Comparison of ENCODE assay signal across 21 cellular contexts in genomic region chr10:31619410-31620095, GRCh38.
A peak's percentile ranks its signal among the peaks of the same experiment; 100 is the strongest.
DNase-seq lines count a peak whose midpoint lies in the region; ATAC-seq and TF ChIP-seq lines count a peak whose summit lies in the region.
"Had no signal": no experiment of that assay in that cellular context is flagged by ENCODE, and none has a peak within 500 bp of the region (broad histone marks: within the 10 kb centered on the region; RNA-seq: fewer than 3 reads in every experiment).

No MANE protein-coding gene starts in this region.

- no peaks in the 10 kb centered on the region for H3K36me3 ChIP-seq in heart right ventricle
- H3K36me3 ChIP-seq: cardiac muscle cell, ovary had no signal

- H3K4me1 ChIP-seq in heart right ventricle: peaks cover 8 to 61% (median 37%) of the 10 kb centered on the region in 9 donors

- no peak for TF ChIP-seq CTCF in heart right ventricle (IDR thresholded peaks at IDR 0.05)
- no peak for TF ChIP-seq CTCF in progenitor cell of endocrine pancreas (IDR thresholded peaks at IDR 0.05; ENCODE audit: unreplicated experiment)

- no peaks in the 10 kb centered on the region for H3K36me3 Mint-ChIP-seq in progenitor cell of endocrine pancreas (ENCODE audit: insufficient read depth)
- H3K36me3 Mint-ChIP-seq: activated naive CD8-positive, alpha-beta T cell treated with anti-CD3 and anti-CD28 coated beads, Interleukin-2, amount 10 ng/mL, durations not matched to agents 7 days and 5 days; CD4-positive, CD25-positive, alpha-beta regulatory T cell had no signal

- H3K9me3 Mint-ChIP-seq in progenitor cell of endocrine pancreas (ENCODE audit: low read depth): peaks cover 13% of the 10 kb centered on the region

- DNase-seq in A172 (ENCODE audit: low spot score) (peak; percentile 62), NCI-H524 treated with DMSO at 0.1 percent for 48 hours (lab: John Stamatoyannopoulos, UW) (peak; percentile 8), heart right ventricle (peak; percentile 26 to 41), progenitor cell of endocrine pancreas (ENCODE audit: low spot score, unreplicated experiment) (no peak), COR-L47 (lab: John Stamatoyannopoulos, UW) (no peak), NCI-H1417 treated with DMSO at 0.1 percent for 48 hours (lab: John Stamatoyannopoulos, UW) (no peak)
- DNase-seq: activated CD4-positive, alpha-beta memory T cell treated with anti-CD3 and anti-CD28 coated beads, Interleukin-2, amount 10 ng/mL, durations not matched to agents 7 days and 5 days; activated naive CD8-positive, alpha-beta T cell treated with anti-CD3 and anti-CD28 coated beads, Interleukin-2, amount 10 ng/mL, durations not matched to agents 7 days and 5 days; activated T-cell treated with anti-CD3 and anti-CD28 coated beads, Interleukin-2, amount 50 U/mL, for 4 hours; CD4-positive, CD25-positive, alpha-beta regulatory T cell; DMS79; effector memory CD4-positive, alpha-beta T cell; kidney glomerular epithelial cell; NCI-H1436; RPMI8226; stimulated activated naive CD4-positive, alpha-beta T cell had no signal

- H3K27ac Mint-ChIP-seq in progenitor cell of endocrine pancreas: peak overlapping the region; percentile 37
- H3K27ac Mint-ChIP-seq: activated CD4-positive, alpha-beta memory T cell treated with anti-CD3 and anti-CD28 coated beads, Interleukin-2, amount 10 ng/mL, durations not matched to agents 7 days and 5 days; activated naive CD8-positive, alpha-beta T cell treated with anti-CD3 and anti-CD28 coated beads, Interleukin-2, amount 10 ng/mL, durations not matched to agents 7 days and 5 days; CD4-positive, CD25-positive, alpha-beta regulatory T cell had no signal

- no peak overlapping the region for H3K4me3 ChIP-seq in heart right ventricle
- H3K4me3 ChIP-seq: cardiac muscle cell, ovary had no signal

- no peak overlapping the region for H3K4me3 Mint-ChIP-seq in progenitor cell of endocrine pancreas (ENCODE audit: low read depth)
- H3K4me3 Mint-ChIP-seq: activated CD4-positive, alpha-beta memory T cell treated with anti-CD3 and anti-CD28 coated beads, Interleukin-2, amount 10 ng/mL, durations not matched to agents 7 days and 5 days; activated naive CD8-positive, alpha-beta T cell treated with anti-CD3 and anti-CD28 coated beads, Interleukin-2, amount 10 ng/mL, durations not matched to agents 7 days and 5 days; activated T-cell treated with anti-CD3 and anti-CD28 coated beads, Interleukin-2, amount 50 U/mL, for 4 hours; CD4-positive, CD25-positive, alpha-beta regulatory T cell had no signal

- peaks cover 6% of the 10 kb centered on the region for H3K27me3 Mint-ChIP-seq in progenitor cell of endocrine pancreas

- intact Hi-C loops in heart right ventricle (cut with DNase I): loop anchor here in 5 of 10 donors (10.0 kb wide), 4 partner anchors 75 to 295 kb away; no protein-coding TSS in a partner anchor

- peaks cover 0 to 19% (median 0%) of the 10 kb centered on the region in 11 donors for H3K9me3 ChIP-seq in heart right ventricle
- H3K9me3 ChIP-seq: ovary had no signal

- H3K27me3 ChIP-seq in heart right ventricle: no peaks in the 10 kb centered on the region
- H3K27me3 ChIP-seq: cardiac muscle cell, ovary had no signal

- 59 to 74% methylated on average over 11 of the region's 11 CpGs for WGBS in heart right ventricle, 2 donors

- peak; percentile 21 to 73 (median 56) for ATAC-seq in heart right ventricle
- ATAC-seq in HG02763 (IDR thresholded peaks at IDR 0.05; ENCODE audit: unreplicated experiment): no peak
- no peak for ATAC-seq in GM18519 (IDR thresholded peaks at IDR 0.05; ENCODE audit: low FRiP score, unreplicated experiment)
- ATAC-seq: activated T-cell treated with anti-CD3 and anti-CD28 coated beads, Interleukin-2, amount 50 U/mL, for 4 hours had no signal

- H3K4me1 Mint-ChIP-seq in progenitor cell of endocrine pancreas (ENCODE audit: low read depth): peaks cover 6% of the 10 kb centered on the region
- H3K4me1 Mint-ChIP-seq: activated CD4-positive, alpha-beta memory T cell treated with anti-CD3 and anti-CD28 coated beads, Interleukin-2, amount 10 ng/mL, durations not matched to agents 7 days and 5 days; activated naive CD8-positive, alpha-beta T cell treated with anti-CD3 and anti-CD28 coated beads, Interleukin-2, amount 10 ng/mL, durations not matched to agents 7 days and 5 days had no signal

- H3K27ac ChIP-seq in heart right ventricle: peak overlapping the region in 9 of 10 donors; percentile 24 to 79 (median 65)
- H3K27ac ChIP-seq: cardiac muscle cell, ovary, VCaP had no signal

Comparison
In these comparisons a context has a peak if more than half of its experiments do, and no peak if none do; other contexts are left out.
1. DNase-seq: peak in A172 (single experiment), NCI-H524 treated with DMSO at 0.1 percent for 48 hours (single experiment) and heart right ventricle (2 of 2); none in progenitor cell of endocrine pancreas (single experiment), COR-L47 (single experiment) and NCI-H1417 treated with DMSO at 0.1 percent for 48 hours (single experiment).
2. ATAC-seq: peak in heart right ventricle (8 of 8); none in HG02763 (single experiment) and GM18519 (single experiment).